In the genomic region with DNA sequence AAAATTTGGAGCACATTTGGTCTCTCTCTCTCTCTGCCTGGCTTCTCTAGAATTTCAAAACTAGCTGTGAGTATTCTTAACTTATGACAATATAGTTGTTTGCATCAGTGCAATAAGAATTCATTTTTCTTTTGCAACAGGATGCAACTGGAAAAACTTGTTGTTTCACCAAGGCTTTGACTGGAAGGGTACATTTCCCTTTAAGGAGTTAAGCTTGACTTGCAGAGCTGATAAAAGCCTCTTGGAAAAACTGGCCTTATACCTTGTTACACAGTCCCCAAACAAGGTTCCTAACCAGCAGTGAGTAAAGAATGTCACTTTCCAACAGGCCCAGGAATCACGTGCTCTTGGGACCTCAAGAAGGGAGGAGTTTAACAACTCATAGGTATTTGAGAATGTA, we compare ENCODE assay signal across 34 cellular contexts.
"Had no signal": no experiment of that assay in that cellular context is flagged by ENCODE, and none has a peak within 500 bp of the region (broad histone marks: within the 10 kb centered on the region; RNA-seq: fewer than 3 reads in every experiment).

No MANE protein-coding gene starts in this region.

- H3K4me3 ChIP-seq: MG63 had no signal

- H3K36me3 ChIP-seq: MG63 had no signal

- DNase-seq: Karpas-422, Kasumi-1, KG1, MG63, MM.1S, MV-4-11, NCI-H1048, NCI-H1092, NCI-H1092 treated with DMSO at 0.1 percent for 48 hours, NCI-H1105, NCI-H1105 treated with DMSO at 0.1 percent for 48 hours, NCI-H1417, NCI-H1417 treated with DMSO at 0.1 percent for 48 hours, NCI-H1436, NCI-H1436 treated with DMSO at 0.1 percent for 48 hours, NCI-H146, NCI-H1694, NCI-H1694 treated with DMSO at 0.1 percent for 48 hours, NCI-H187, NCI-H187 treated with DMSO at 0.1 percent for 48 hours, NCI-H1930, NCI-H2029, NCI-H2029 treated with DMSO at 0.1 percent for 48 hours, NCI-H2081, NCI-H2081 treated with DMSO at 0.1 percent for 48 hours, NCI-H2107, NCI-H2171, NCI-H2171 treated with DMSO at 0.1 percent for 48 hours, NCI-H2227 treated with DMSO at 0.1 percent for 48 hours, NCI-H226, NCI-H345, NCI-H446, NCI-H446 treated with DMSO at 0.1 percent for 48 hours had no signal

- H3K27me3 ChIP-seq: MG63 had no signal

- H3K9ac ChIP-seq: KMS-11 had no signal

- H3K27ac ChIP-seq: KMS-11 had no signal
